1 cellular context compared by ENCODE assay signal in genomic region chr4:88672987-88673386, GRCh38.
TF ChIP-seq lines count a peak whose summit lies in the region.

No MANE protein-coding gene starts in this region.

TF ChIP-seq in HCT116, 20 proteins besides CTCF, POLR2A, EP300 and RAD21 (continued from another document):
- TF ChIP-seq, protein P1, sequence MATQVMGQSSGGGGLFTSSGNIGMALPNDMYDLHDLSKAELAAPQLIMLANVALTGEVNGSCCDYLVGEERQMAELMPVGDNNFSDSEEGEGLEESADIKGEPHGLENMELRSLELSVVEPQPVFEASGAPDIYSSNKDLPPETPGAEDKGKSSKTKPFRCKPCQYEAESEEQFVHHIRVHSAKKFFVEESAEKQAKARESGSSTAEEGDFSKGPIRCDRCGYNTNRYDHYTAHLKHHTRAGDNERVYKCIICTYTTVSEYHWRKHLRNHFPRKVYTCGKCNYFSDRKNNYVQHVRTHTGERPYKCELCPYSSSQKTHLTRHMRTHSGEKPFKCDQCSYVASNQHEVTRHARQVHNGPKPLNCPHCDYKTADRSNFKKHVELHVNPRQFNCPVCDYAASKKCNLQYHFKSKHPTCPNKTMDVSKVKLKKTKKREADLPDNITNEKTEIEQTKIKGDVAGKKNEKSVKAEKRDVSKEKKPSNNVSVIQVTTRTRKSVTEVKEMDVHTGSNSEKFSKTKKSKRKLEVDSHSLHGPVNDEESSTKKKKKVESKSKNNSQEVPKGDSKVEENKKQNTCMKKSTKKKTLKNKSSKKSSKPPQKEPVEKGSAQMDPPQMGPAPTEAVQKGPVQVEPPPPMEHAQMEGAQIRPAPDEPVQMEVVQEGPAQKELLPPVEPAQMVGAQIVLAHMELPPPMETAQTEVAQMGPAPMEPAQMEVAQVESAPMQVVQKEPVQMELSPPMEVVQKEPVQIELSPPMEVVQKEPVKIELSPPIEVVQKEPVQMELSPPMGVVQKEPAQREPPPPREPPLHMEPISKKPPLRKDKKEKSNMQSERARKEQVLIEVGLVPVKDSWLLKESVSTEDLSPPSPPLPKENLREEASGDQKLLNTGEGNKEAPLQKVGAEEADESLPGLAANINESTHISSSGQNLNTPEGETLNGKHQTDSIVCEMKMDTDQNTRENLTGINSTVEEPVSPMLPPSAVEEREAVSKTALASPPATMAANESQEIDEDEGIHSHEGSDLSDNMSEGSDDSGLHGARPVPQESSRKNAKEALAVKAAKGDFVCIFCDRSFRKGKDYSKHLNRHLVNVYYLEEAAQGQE (IDR thresholded peaks at IDR 0.05; ENCODE audit: low read depth) = no peak
- TF ChIP-seq ELF1 (IDR thresholded peaks at IDR 0.05; ENCODE audit: borderline replicate concordance, low read depth) (no peak), SP1 (IDR thresholded peaks at IDR 0.05; ENCODE audit: low read depth) (no peak), EZH2phosphoT487 (IDR thresholded peaks at IDR 0.05; ENCODE audit: borderline replicate concordance) (no peak), FOSL1 (IDR thresholded peaks at IDR 0.05; ENCODE audit: low read depth) (no peak), EGR1 (IDR thresholded peaks at IDR 0.05; ENCODE audit: low read depth) (no peak), ZFX (IDR thresholded peaks at IDR 0.05) (no peak)
